20 cellular contexts compared by ENCODE assay signal in genomic region chr5:92086059-92086811, GRCh38.
"Had no signal": no experiment of that assay in that cellular context is flagged by ENCODE, and none has a peak within 500 bp of the region (broad histone marks: within the 10 kb centered on the region; RNA-seq: fewer than 3 reads in every experiment).

No MANE protein-coding gene starts in this region.

- H3K4me1 ChIP-seq: SJSA1 had no signal

- H3K9me3 ChIP-seq: MG63, SJSA1 had no signal

- H3K27me3 ChIP-seq: MG63, SJSA1 had no signal

- ATAC-seq: HepG2 had no signal

- H3K4me3 ChIP-seq: MG63, SJSA1, SK-N-MC had no signal

- DNase-seq: IMR-90, Karpas-422, KG1, MG63, NCI-H1092 treated with DMSO at 0.1 percent for 48 hours, NCI-H1436, NCI-H187, NCI-H2029, NCI-H2081 treated with DMSO at 0.1 percent for 48 hours, NCI-H2227 treated with DMSO at 0.1 percent for 48 hours, NCI-H526 treated with DMSO at 0.1 percent for 48 hours, NCI-H774, Right ventricle myocardium superior, RPMI8226, SIG-M5, T-helper 2 cell had no signal

- FAIRE-seq: HepG2, RCC 7860 had no signal

- H3K36me3 ChIP-seq: MG63, SJSA1 had no signal

- H3K27ac ChIP-seq: SJSA1, SK-N-MC had no signal
